ENCODE assay signal across 10 cellular contexts in genomic region chr19:15421726-15422260, GRCh38. TPM values are rescaled to one million over a fixed set of nuclear protein-coding genes. Genes with fewer than 3 reads are reported as not detected.
A peak's percentile ranks its signal among the peaks of the same experiment; 100 is the strongest.
DNase-seq lines count a peak whose midpoint lies in the region; ATAC-seq and TF ChIP-seq lines count a peak whose summit lies in the region.
"Had no signal": no experiment of that assay in that cellular context is flagged by ENCODE, and none has a peak within 500 bp of the region (broad histone marks: within the 10 kb centered on the region; RNA-seq: fewer than 3 reads in every experiment).

No MANE protein-coding gene starts in this region.

- ATAC-seq in IMR-90 (ENCODE audit: low read depth): no peak

- H3K27me3 ChIP-seq in IMR-90 (ENCODE audit: control insufficient read depth, insufficient read depth, low read length): no peaks in the 10 kb centered on the region

- no peak for TF ChIP-seq POLR2A in IMR-90 (IDR thresholded peaks at IDR 0.05; ENCODE audit: low read depth, low read length)

- TF ChIP-seq CTCF in IMR-90 (conservative IDR thresholded peaks at IDR 0.05; ENCODE audit: low read depth, low read length) (no peak), endothelial cell (IDR thresholded peaks at IDR 0.05; ENCODE audit: unreplicated experiment) (no peak)

- no peak overlapping the region for H3K18ac ChIP-seq in IMR-90 (ENCODE audit: low read depth, low read length)

- dilution Hi-C loops in IMR-90 (cut with HindIII; ENCODE audit: low sequenced_read_pairs, unreplicated experiment): no loop called here

- no peak overlapping the region for H2BK120ac ChIP-seq in IMR-90 (ENCODE audit: low read depth, low read length)

- CTCF ChIA-PET in IMR-90 (lab: Yijun Ruan, JAX): interaction anchor here (0.5 kb wide), 1 partner anchor 9 kb away, joined by 3 read pairs; no protein-coding TSS in a partner anchor

- no peak overlapping the region for H3K4me3 ChIP-seq in IMR-90 (ENCODE audit: insufficient read depth, low read depth, low read length)

- H3K36me3 ChIP-seq in IMR-90 (ENCODE audit: control insufficient read depth, insufficient read depth, low read length): peaks cover 44% of the 10 kb centered on the region

- peaks cover 14% of the 10 kb centered on the region for H3K4me1 Mint-ChIP-seq in endothelial cell (ENCODE audit: unreplicated experiment)

- H3K27ac ChIP-seq in IMR-90 (ENCODE audit: insufficient read depth, low read length): peak overlapping the region; percentile 29; the same call in 1 of the 2 replicates

- peaks cover 12% of the 10 kb centered on the region for H3K4me1 ChIP-seq in IMR-90 (ENCODE audit: control insufficient read depth, insufficient read depth, low read length)

- peaks cover 18% of the 10 kb centered on the region for H3K27me3 Mint-ChIP-seq in endothelial cell (ENCODE audit: unreplicated experiment)
- H3K27me3 Mint-ChIP-seq: activated B cell treated with CpG ODN at 0.5 μM for 24 hours had no signal

- peak overlapping the region; percentile 77 for H3K4me3 Mint-ChIP-seq in endothelial cell (ENCODE audit: unreplicated experiment)
- H3K4me3 Mint-ChIP-seq: activated B cell treated with CpG ODN at 0.5 μM for 24 hours, endodermal cell had no signal

- H2AK9ac ChIP-seq in IMR-90 (replicated peaks; ENCODE audit: low read depth, low read length, poor library complexity): peak overlapping the region; percentile 34

- no peak overlapping the region for H3K56ac ChIP-seq in IMR-90 (ENCODE audit: extremely low read depth, insufficient read depth, low read length)

- intact Hi-C loops in IMR-90 (cut with micrococcal nuclease): no loop called here

- peaks cover 8% of the 10 kb centered on the region; the same call in 1 of the 2 replicates for H3K9me1 ChIP-seq in IMR-90 (ENCODE audit: insufficient read depth, low read length)

- H4K91ac ChIP-seq in IMR-90 (ENCODE audit: insufficient read depth, low read depth, low read length): no peak overlapping the region

- BruUV-seq in IMR-90 (replicated peaks; lab: Mats Ljungman, UMichigan): no TSS peak

- peaks cover 44% of the 10 kb centered on the region for H4K20me1 ChIP-seq in IMR-90 (ENCODE audit: insufficient read depth, low read length)

- H4K8ac ChIP-seq in IMR-90 (ENCODE audit: low read depth in 2 of 2, low read length in 2 of 2): no peak overlapping the region

- no peak overlapping the region for H3K23ac ChIP-seq in IMR-90 (ENCODE audit: low read depth, low read length)

- no peak overlapping the region for H2AFZ ChIP-seq in IMR-90 (replicated peaks; ENCODE audit: low read length, poor library complexity)

- peaks cover 5% of the 10 kb centered on the region; the same call in 1 of the 2 replicates for H3K9me3 ChIP-seq in IMR-90 (ENCODE audit: control insufficient read depth, insufficient read depth, low read length)

- in situ Hi-C loops in IMR-90 (cut with MboI; ENCODE audit: low sequenced_read_pairs): loop anchor here (25.0 kb wide), 1 partner anchor 766 kb away; the partner anchor contains the start of genes AP1M1 and FAM32A

- H3K79me1 ChIP-seq in IMR-90 (ENCODE audit: low read depth in 1 of 2, low read length in 2 of 2): peaks cover 5 to 32% of the 10 kb centered on the region in 2 experiments; a peak in 2 of 4 replicates

- no peak overlapping the region for H3K4me2 ChIP-seq in IMR-90 (ENCODE audit: low read depth, low read length)

- TF ChIP-seq RAD21 in IMR-90 (IDR thresholded peaks at IDR 0.05; ENCODE audit: low read length): no peak

- H2BK20ac ChIP-seq in IMR-90 (ENCODE audit: low read depth, low read length): no peak overlapping the region

- peaks cover 28% of the 10 kb centered on the region for H3K36me3 Mint-ChIP-seq in endothelial cell (ENCODE audit: low read depth, unreplicated experiment)

- WGBS in IMR-90 (ENCODE audit: extremely low coverage in 2 of 2, insufficient read length in 1 of 2), 2 experiments: 0% methylated on average over 2 of the region's 15 CpGs; no CpG with 5 or more reads in 1 of the 2 experiments

- POLR2A ChIA-PET in IMR-90 (lab: Charles Lee; ENCODE audit: unreplicated experiment): interaction anchor here (0.6 kb wide), 1 partner anchor 314 kb away, joined by 3 read pairs; no protein-coding TSS in a partner anchor

- H3K27ac Mint-ChIP-seq in endothelial cell (ENCODE audit: unreplicated experiment): no peak overlapping the region
- H3K27ac Mint-ChIP-seq: activated B cell treated with CpG ODN at 0.5 μM for 24 hours, endodermal cell had no signal

- no peak for DNase-seq in IMR-90
- no peak for DNase-seq in endothelial cell (ENCODE audit: low spot score)
- peak in 54 of 56 donors; percentile 5 to 93 (median 77) for DNase-seq in nucleus accumbens (lab: John Stamatoyannopoulos, UW)
- no peak for DNase-seq in GDM1 (lab: John Stamatoyannopoulos, UW)
- DNase-seq in activated CD4-positive, CD25-positive, alpha-beta regulatory T cell treated with anti-CD3 and anti-CD28 coated beads, Interleukin-2, amount 50 U/mL, for 72 hours: no peak
- no peak for DNase-seq in NCI-H748 treated with DMSO at 0.1 percent for 48 hours (lab: John Stamatoyannopoulos, UW)
- DNase-seq: activated B cell treated with CpG ODN at 0.5 μM for 24 hours, activated gamma-delta T cell, endodermal cell, retina had no signal

- H3K14ac ChIP-seq in IMR-90 (replicated peaks; ENCODE audit: low read depth, low read length): no peak overlapping the region

- H2BK5ac ChIP-seq in IMR-90 (ENCODE audit: low read depth, low read length, poor library complexity, severe bottlenecking): no peak overlapping the region

- no peak overlapping the region for H4K5ac ChIP-seq in IMR-90 (ENCODE audit: low read depth, low read length)

- H3K9ac ChIP-seq in IMR-90 (ENCODE audit: low read depth, low read length): no peak overlapping the region

- H3K4ac ChIP-seq in IMR-90 (ENCODE audit: low read depth, low read length): no peak overlapping the region

- no peak overlapping the region for H2AK5ac ChIP-seq in IMR-90 (ENCODE audit: low read depth, low read length)

- H2BK15ac ChIP-seq in IMR-90 (ENCODE audit: low read depth, low read length): no peak overlapping the region

- no peaks in the 10 kb centered on the region for H3K9me3 Mint-ChIP-seq in endothelial cell (ENCODE audit: unreplicated experiment)
- H3K9me3 Mint-ChIP-seq: activated B cell treated with CpG ODN at 0.5 μM for 24 hours had no signal

TF ChIP-seq in IMR-90, 13 proteins besides CTCF, POLR2A, EP300 and RAD21 (continues in another document):
- no peak for TF ChIP-seq MAFK (IDR thresholded peaks at IDR 0.05; ENCODE audit: low read depth, low read length)
- TF ChIP-seq MXI1 (IDR thresholded peaks at IDR 0.05; ENCODE audit: borderline replicate concordance, low read depth, low read length): no peak
- TF ChIP-seq BHLHE40 (IDR thresholded peaks at IDR 0.05; ENCODE audit: low read depth, low read length): no peak
- no peak for TF ChIP-seq MAZ (IDR thresholded peaks at IDR 0.05; ENCODE audit: borderline replicate concordance, low read depth, low read length)
- no peak for TF ChIP-seq FOS (IDR thresholded peaks at IDR 0.05; ENCODE audit: low read depth, low read length)
- no peak for TF ChIP-seq SMC3 (IDR thresholded peaks at IDR 0.05; ENCODE audit: low read depth, low read length)
- no peak for TF ChIP-seq CHD1 (IDR thresholded peaks at IDR 0.05; ENCODE audit: low read depth, low read length)
- no peak for TF ChIP-seq NFE2L2 (IDR thresholded peaks at IDR 0.05; ENCODE audit: low read depth, low read length)
- TF ChIP-seq ELK1 (IDR thresholded peaks at IDR 0.05; ENCODE audit: borderline replicate concordance, low read depth, low read length): no peak
- no peak for TF ChIP-seq CEBPB (IDR thresholded peaks at IDR 0.05; ENCODE audit: low read depth, low read length)
- TF ChIP-seq RCOR1 (IDR thresholded peaks at IDR 0.05; ENCODE audit: insufficient replicate concordance, low read length): no peak

RNA-seq across cellular contexts. Expression of gene AKAP8L, which starts 3.0 kb away (rescaled TPM):
- total RNA-seq in IMR-90 (2012; rRNA removed): 40.8 and 44.6 TPM in 2 replicates
- 41.0 and 43.1 TPM in 2 replicates for polyA plus RNA-seq in IMR-90 (2012; rRNA removed)
- polyA plus RNA-seq in IMR-90 (2012; cell fraction: cytosol; rRNA removed): 18.5 and 19.3 TPM in 2 replicates
- polyA plus RNA-seq in IMR-90 (2012; cell fraction: nucleus; rRNA removed; ENCODE audit: low replicate concordance): 207 and 357 TPM in 2 replicates
- total RNA-seq in endothelial cell (ENCODE audit: unreplicated experiment): 160 TPM

RNA-seq across cellular contexts. Expression of gene WIZ, which starts 28.0 kb away (rescaled TPM):
- total RNA-seq in IMR-90 (2012; rRNA removed) (0.90 and 1.1 TPM in 2 replicates), endothelial cell (ENCODE audit: unreplicated experiment) (79.0 TPM)
- polyA plus RNA-seq in IMR-90 (2012; rRNA removed): 27.1 and 31.6 TPM in 2 replicates
- 13.7 and 31.4 TPM in 2 replicates for polyA plus RNA-seq in IMR-90 (2012; cell fraction: cytosol; rRNA removed)
- polyA plus RNA-seq in IMR-90 (2012; cell fraction: nucleus; rRNA removed; ENCODE audit: low replicate concordance): 38.0 and 74.0 TPM in 2 replicates

RNA-seq across cellular contexts. Expression of gene AKAP8, which starts 42.2 kb away (rescaled TPM):
- total RNA-seq in IMR-90 (2012; rRNA removed) (12.2 and 16.9 TPM in 2 replicates), endothelial cell (ENCODE audit: unreplicated experiment) (36.5 TPM)
- 13.4 and 14.8 TPM in 2 replicates for polyA plus RNA-seq in IMR-90 (2012; rRNA removed)
- polyA plus RNA-seq in IMR-90 (2012; cell fraction: cytosol; rRNA removed): 7.5 and 7.6 TPM in 2 replicates
- 49.7 and 58.6 TPM in 2 replicates for polyA plus RNA-seq in IMR-90 (2012; cell fraction: nucleus; rRNA removed; ENCODE audit: low replicate concordance)

RNA-seq across cellular contexts. Expression of gene RASAL3, which starts 42.6 kb away (rescaled TPM):
- total RNA-seq in IMR-90 (2012; rRNA removed) (not detected in 2 replicates), endothelial cell (ENCODE audit: unreplicated experiment) (1.5 TPM)
- 0.07 TPM in 1 of 2 replicates, not detected in the other for polyA plus RNA-seq in IMR-90 (2012; rRNA removed)
- 0.04 and 0.05 TPM in 2 replicates for polyA plus RNA-seq in IMR-90 (2012; cell fraction: cytosol; rRNA removed)
- 0.05 and 0.07 TPM in 2 replicates for polyA plus RNA-seq in IMR-90 (2012; cell fraction: nucleus; rRNA removed; ENCODE audit: low replicate concordance)
- total RNA-seq: endodermal cell had no signal

RNA-seq across cellular contexts. Expression of gene PGLYRP2, which starts 57.5 kb away (rescaled TPM):
- not detected in 2 replicates for total RNA-seq in IMR-90 (2012; rRNA removed)
- polyA plus RNA-seq in IMR-90 (2012; rRNA removed): not detected in 2 replicates
- polyA plus RNA-seq in IMR-90 (2012; cell fraction: cytosol; rRNA removed): not detected in 2 replicates
- not detected in 2 replicates for polyA plus RNA-seq in IMR-90 (2012; cell fraction: nucleus; rRNA removed; ENCODE audit: low replicate concordance)
- total RNA-seq in endothelial cell (ENCODE audit: unreplicated experiment): not detected
- total RNA-seq: activated B cell treated with CpG ODN at 0.5 μM for 24 hours, endodermal cell had no signal

Comparison
In these comparisons a context has a peak if more than half of its experiments do, and no peak if none do; other contexts are left out.
1. DNase-seq: peak in nucleus accumbens (54 of 56); none in IMR-90 (single experiment), endothelial cell (single experiment), GDM1 (single experiment), activated CD4-positive, CD25-positive, alpha-beta regulatory T cell treated with anti-CD3 and anti-CD28 coated beads, Interleukin-2, amount 50 U/mL, for 72 hours (single experiment) and NCI-H748 treated with DMSO at 0.1 percent for 48 hours (single experiment).
2. RNA of gene WIZ, which starts 28.0 kb away (total RNA-seq): 79.0 TPM in endothelial cell (single experiment); 0.90 to 1.1 TPM in IMR-90; every median in the first group is over 10 times any median in the second.